ENCODE assay signal across 8 cellular contexts in genomic region chr7:70614237-70614984, GRCh38.
DNase-seq lines count a peak whose midpoint lies in the region; ATAC-seq and TF ChIP-seq lines count a peak whose summit lies in the region.

No MANE protein-coding gene starts in this region.

- no peaks in the 10 kb centered on the region for H3K36me3 Mint-ChIP-seq in HFFc6 (ENCODE audit: low read depth)

- no peak overlapping the region for H3K27ac Mint-ChIP-seq in HFFc6

- H3K27me3 Mint-ChIP-seq in HFFc6 (ENCODE audit: insufficient read depth), result no peaks in the 10 kb centered on the region

- intact Hi-C loops in dorsolateral prefrontal cortex (cut with DNase I), result no loop called here

- H3K9me3 Mint-ChIP-seq in HFFc6, result peaks cover 50% of the 10 kb centered on the region

- peak; percentile 59 for ATAC-seq in GM21447 (IDR thresholded peaks at IDR 0.05; ENCODE audit: unreplicated experiment)

- peak overlapping the region in 11 of 59 donors; percentile 3 to 45 (median 20) for H3K27ac ChIP-seq in dorsolateral prefrontal cortex

- peak; percentile 87 for DNase-seq in NCI-H2196 (lab: John Stamatoyannopoulos, UW; ENCODE audit: unreplicated experiment)
- DNase-seq in dorsolateral prefrontal cortex, result peak; percentile 26 to 65 (median 54)
- peak; percentile 0 for DNase-seq in myocyte (ENCODE audit: low read depth)
- DNase-seq in GDM1 (lab: John Stamatoyannopoulos, UW), result no peak
- DNase-seq in HFFc6, result no peak
- DNase-seq in KG1 (lab: John Stamatoyannopoulos, UW), result no peak
- no peak for DNase-seq in KBM-7

- H3K4me3 Mint-ChIP-seq in HFFc6, result no peak overlapping the region

- TF ChIP-seq CTCF in dorsolateral prefrontal cortex (IDR thresholded peaks at IDR 0.05 in 54 of 56, conservative IDR thresholded peaks at IDR 0.05 in 2 of 56; ENCODE audit: low read depth in 1 of 56, partially characterized antibody in 56 of 56) (no peak), HFFc6 (IDR thresholded peaks at IDR 0.05) (no peak)

- peak overlapping the region in 27 of 59 donors; percentile 0 to 44 (median 20) for H3K4me3 ChIP-seq in dorsolateral prefrontal cortex

- in situ Hi-C loops in KBM-7 (cut with MboI; ENCODE audit: low pct_unique_long_range_greater_than_20kb, low sequenced_read_pairs), result no loop called here

- H3K27me3 ChIP-seq in dorsolateral prefrontal cortex, result no peaks in the 10 kb centered on the region

- H3K4me1 Mint-ChIP-seq in HFFc6 (ENCODE audit: low read depth), result no peaks in the 10 kb centered on the region

Comparison
In these comparisons a context has a peak if more than half of its experiments do, and no peak if none do; other contexts are left out.
1. DNase-seq: peak in NCI-H2196 (single experiment), dorsolateral prefrontal cortex (10 of 10) and myocyte (single experiment); none in GDM1 (single experiment), HFFc6 (single experiment), KG1 (single experiment) and KBM-7 (single experiment).